Comparison of ENCODE assay signal across 8 cellular contexts in the genomic region with DNA sequence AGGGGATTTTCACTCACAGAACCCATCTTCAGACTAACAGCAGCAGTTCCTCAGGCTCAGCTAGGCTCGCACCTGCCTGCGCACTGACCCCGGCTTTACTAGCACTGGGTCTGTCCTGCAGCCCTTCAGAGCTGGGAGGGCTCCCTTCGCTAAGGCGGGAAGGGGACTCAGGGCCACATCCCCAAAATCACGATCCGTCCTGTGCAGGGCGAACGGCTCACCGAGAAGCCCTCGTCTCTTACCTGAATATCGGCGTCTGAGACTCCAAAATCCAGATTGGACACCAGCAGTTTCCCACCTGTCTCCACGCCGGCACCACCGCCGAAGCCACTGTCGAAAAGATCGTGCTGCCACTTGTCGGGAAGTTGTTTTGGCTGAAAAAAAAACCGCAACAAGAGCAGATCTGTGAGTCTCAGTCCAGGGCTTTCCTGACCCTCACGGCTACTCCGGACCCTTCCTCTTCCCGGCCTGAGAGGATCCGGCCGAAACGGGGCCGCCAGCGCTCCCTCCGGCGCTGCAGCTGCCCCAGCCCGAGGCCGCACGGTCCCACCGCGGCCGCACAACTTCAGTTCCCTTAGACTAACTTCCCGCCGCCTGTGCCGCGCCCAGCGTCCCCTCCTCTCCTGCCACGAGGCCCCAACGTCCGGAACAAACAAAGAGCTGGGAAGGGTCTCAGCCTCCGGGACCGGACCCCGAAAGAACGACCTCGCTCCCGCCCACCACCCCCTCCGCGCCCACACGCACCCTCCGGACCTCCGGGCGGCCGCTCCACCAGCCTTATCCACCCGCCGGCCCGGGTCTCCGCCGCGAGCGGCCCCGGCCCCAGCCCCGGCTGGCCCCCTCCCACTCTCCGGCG. TPM values are rescaled to one million over a fixed set of nuclear protein-coding genes. Genes with fewer than 3 reads are reported as not detected.
DNase-seq lines count a peak whose midpoint lies in the region; ATAC-seq and TF ChIP-seq lines count a peak whose summit lies in the region.

No MANE protein-coding gene starts in this region.

- WGBS in suprapubic skin: 13% methylated on average over 30 of the region's 69 CpGs

- peaks cover 15% of the 10 kb centered on the region for H3K36me3 Mint-ChIP-seq in activated naive CD4-positive, alpha-beta T cell treated with anti-CD3 and anti-CD28 coated beads, Interleukin-2, amount 50 U/mL, for 24 hours

- H3K9me3 Mint-ChIP-seq in activated naive CD4-positive, alpha-beta T cell treated with anti-CD3 and anti-CD28 coated beads, Interleukin-2, amount 50 U/mL, for 24 hours: no peaks in the 10 kb centered on the region

- H3K4me3 Mint-ChIP-seq in activated naive CD4-positive, alpha-beta T cell treated with anti-CD3 and anti-CD28 coated beads, Interleukin-2, amount 50 U/mL, for 24 hours: peak overlapping the region; percentile 89

- H3K4me1 ChIP-seq in suprapubic skin: peaks cover 33% of the 10 kb centered on the region

- peaks cover 18% of the 10 kb centered on the region for H3K4me1 Mint-ChIP-seq in activated naive CD4-positive, alpha-beta T cell treated with anti-CD3 and anti-CD28 coated beads, Interleukin-2, amount 50 U/mL, for 24 hours

- peak overlapping the region; percentile 94 for H3K27ac Mint-ChIP-seq in activated naive CD4-positive, alpha-beta T cell treated with anti-CD3 and anti-CD28 coated beads, Interleukin-2, amount 50 U/mL, for 24 hours

- H3K27me3 ChIP-seq in kidney epithelial cell (ENCODE audit: control insufficient read depth, insufficient read depth, low read length) (no peaks in the 10 kb centered on the region), suprapubic skin (no peaks in the 10 kb centered on the region)

- no peaks in the 10 kb centered on the region for H3K27me3 Mint-ChIP-seq in activated naive CD4-positive, alpha-beta T cell treated with anti-CD3 and anti-CD28 coated beads, Interleukin-2, amount 50 U/mL, for 24 hours

- H3K36me3 ChIP-seq in kidney epithelial cell (ENCODE audit: control insufficient read depth, insufficient read depth, low read length) (peaks cover 8% of the 10 kb centered on the region), suprapubic skin (peaks cover 58% of the 10 kb centered on the region)

- H3K27ac ChIP-seq in suprapubic skin: peak overlapping the region; percentile 97

- peak overlapping the region; percentile 86 for H3K4me3 ChIP-seq in kidney epithelial cell (ENCODE audit: low read depth, low read length)
- H3K4me3 ChIP-seq in suprapubic skin: peak overlapping the region; percentile 98

- TF ChIP-seq EP300 in suprapubic skin (IDR thresholded peaks at IDR 0.05): no peak

- DNase-seq in DMS53 (lab: John Stamatoyannopoulos, UW) (peak; percentile 55), DMS53 treated with DMSO at 0.1 percent for 48 hours (lab: John Stamatoyannopoulos, UW; ENCODE audit: unreplicated experiment) (no peak), kidney epithelial cell (ENCODE audit: low read depth) (no peak), suprapubic skin (ENCODE audit: low spot score in 2 of 2) (peak in 1 of 2 donors; percentile 64), mesenteric fat pad (ENCODE audit: low spot score) (no peak), H4 (ENCODE audit: low spot score) (no peak)

- peak; percentile 5 for ATAC-seq in HG03378 (IDR thresholded peaks at IDR 0.05; ENCODE audit: unreplicated experiment)

- no peak for TF ChIP-seq POLR2A in suprapubic skin (IDR thresholded peaks at IDR 0.05)

- H3K9me3 ChIP-seq in suprapubic skin: no peaks in the 10 kb centered on the region

- TF ChIP-seq CTCF in kidney epithelial cell (IDR thresholded peaks at IDR 0.05; ENCODE audit: insufficient read depth, low read length, poor library complexity, severe bottlenecking): no peak
- no peak for TF ChIP-seq CTCF in suprapubic skin (IDR thresholded peaks at IDR 0.05)

RNA-seq across cellular contexts. Expression of gene ALYREF, which starts 0.7 kb away (rescaled TPM):
- 143 and 151 TPM in 2 replicates for total RNA-seq in kidney epithelial cell
- total RNA-seq in suprapubic skin: 100 to 1,000 TPM in 2 of 4 donors, 10 to 100 TPM in 2; 43.0 to 110 (median 96.3) TPM
- total RNA-seq in mesenteric fat pad: 46.2 TPM
- 149 and 166 TPM in 2 replicates for total RNA-seq in H4 (2014; rRNA removed; shearing (Covaris generic))

RNA-seq across cellular contexts. Expression of gene ANAPC11, which starts 0.8 kb away (rescaled TPM):
- 205 and 232 TPM in 2 replicates for total RNA-seq in kidney epithelial cell
- total RNA-seq in suprapubic skin: 100 to 1,000 TPM in 3 of 4 donors, 10 to 100 TPM in 1; 73.7 to 135 (median 121) TPM
- 102 TPM for total RNA-seq in mesenteric fat pad
- total RNA-seq in H4 (2014; rRNA removed; shearing (Covaris generic)): 189 and 222 TPM in 2 replicates

RNA-seq across cellular contexts. Expression of gene NPB, which starts 11.4 kb away (rescaled TPM):
- 1.2 and 1.9 TPM in 2 replicates for total RNA-seq in kidney epithelial cell
- total RNA-seq in suprapubic skin: under 1 TPM in 1 of 4 donors, not detected in 3; 0.40 TPM
- not detected for total RNA-seq in mesenteric fat pad
- 0.04 TPM in 1 of 2 replicates, not detected in the other for total RNA-seq in H4 (2014; rRNA removed; shearing (Covaris generic))

RNA-seq across cellular contexts. Expression of gene ARHGDIA, which starts 19.5 kb away (rescaled TPM):
- total RNA-seq in kidney epithelial cell (243 and 355 TPM in 2 replicates), suprapubic skin (100 to 1,000 TPM; 157 to 202 (median 180) TPM), mesenteric fat pad (521 TPM)
- 78.2 and 78.9 TPM in 2 replicates for total RNA-seq in H4 (2014; rRNA removed; shearing (Covaris generic))

RNA-seq across cellular contexts. Expression of gene PCYT2, which starts 20.5 kb away (rescaled TPM):
- total RNA-seq in kidney epithelial cell (30.4 and 41.1 TPM in 2 replicates), suprapubic skin (10 to 100 TPM; 23.7 to 34.2 (median 30.4) TPM), mesenteric fat pad (33.9 TPM)
- 34.7 and 39.0 TPM in 2 replicates for total RNA-seq in H4 (2014; rRNA removed; shearing (Covaris generic))
